ENCODE assay signal across 21 cellular contexts in genomic region chr1:229114781-229115417, GRCh38.
DNase-seq lines count a peak whose midpoint lies in the region; ATAC-seq and TF ChIP-seq lines count a peak whose summit lies in the region.
"Had no signal": no experiment of that assay in that cellular context is flagged by ENCODE, and none has a peak within 500 bp of the region (broad histone marks: within the 10 kb centered on the region; RNA-seq: fewer than 3 reads in every experiment).

No MANE protein-coding gene starts in this region.

- no peak overlapping the region for H2BK5ac ChIP-seq in mesenchymal stem cell (ENCODE audit: low read depth, low read length, poor library complexity, severe bottlenecking)

- TF ChIP-seq POLR2A in uterus (IDR thresholded peaks at IDR 0.05): no peak

- intact Hi-C loops in uterus (cut with DNase I; ENCODE audit: low total_unique reads): no loop called here

- H3K4me3 ChIP-seq in mesenchymal stem cell (ENCODE audit: insufficient read depth in 1 of 2, low read depth in 1 of 2, low read length in 2 of 2) (no peak overlapping the region), uterus (no peak overlapping the region)
- H3K4me3 ChIP-seq: esophagus squamous epithelium, mucosa of descending colon had no signal

- peaks cover 2% of the 10 kb centered on the region for H3K4me1 ChIP-seq in mesenchymal stem cell (ENCODE audit: control insufficient read depth, insufficient read depth, low read depth, low read length)
- peaks cover 3 to 8% of the 10 kb centered on the region in 2 donors for H3K4me1 ChIP-seq in uterus

- H3K27ac ChIP-seq in mesenchymal stem cell (ENCODE audit: low read length, poor library complexity, severe bottlenecking) (no peak overlapping the region), uterus (peak overlapping the region in 1 of 2 donors; percentile 59)
- H3K27ac ChIP-seq: 22Rv1 had no signal

- no peak overlapping the region for H2AFZ ChIP-seq in mesenchymal stem cell (ENCODE audit: low read depth, low read length)

- TF ChIP-seq CTCF in WTC11 (IDR thresholded peaks at IDR 0.05): no peak
- no peak for TF ChIP-seq CTCF in uterus (IDR thresholded peaks at IDR 0.05)

- peaks cover 14 to 40% of the 10 kb centered on the region in 2 experiments for H3K27me3 ChIP-seq in mesenchymal stem cell (ENCODE audit: control insufficient read depth in 1 of 2, insufficient read depth in 1 of 2, low read length in 2 of 2)
- H3K27me3 ChIP-seq in uterus: no peaks in the 10 kb centered on the region
- H3K27me3 ChIP-seq: esophagus squamous epithelium had no signal

- no peak overlapping the region for H3K27ac Mint-ChIP-seq in WTC11
- H3K27ac Mint-ChIP-seq: activated T-helper 17 cell treated with anti-CD3 and anti-CD28 coated beads, Interleukin-2, amount 50 U/mL, for 72 hours; CD4-positive, alpha-beta T cell had no signal

- peak overlapping the region; percentile 64 for H2BK120ac ChIP-seq in mesenchymal stem cell (ENCODE audit: low read depth, low read length)

- no peak overlapping the region for H3K14ac ChIP-seq in mesenchymal stem cell (ENCODE audit: low read length in 2 of 2)

- no peaks in the 10 kb centered on the region for H3K79me1 ChIP-seq in mesenchymal stem cell (replicated peaks; ENCODE audit: low read length, poor library complexity, severe bottlenecking)

- CTCF ChIA-PET in WTC11 (lab: Charles Lee): interaction anchor here (1.0 to 1.6 kb wide), 2 partner anchors 113 to 129 kb away, joined by 4 to 6 read pairs; no protein-coding TSS in a partner anchor

- H3K36me3 ChIP-seq in mesenchymal stem cell (ENCODE audit: control insufficient read depth in 1 of 2, insufficient read depth in 2 of 2, low read depth in 1 of 2, low read length in 2 of 2): no peaks in the 10 kb centered on the region
- no peaks in the 10 kb centered on the region for H3K36me3 ChIP-seq in uterus
- H3K36me3 ChIP-seq: esophagus squamous epithelium had no signal

- no peak overlapping the region for H2BK15ac ChIP-seq in mesenchymal stem cell (ENCODE audit: low read depth, poor library complexity, severe bottlenecking)

- H3K4me3 Mint-ChIP-seq in WTC11: no peak overlapping the region
- H3K4me3 Mint-ChIP-seq: activated T-helper 17 cell treated with anti-CD3 and anti-CD28 coated beads, Interleukin-2, amount 50 U/mL, for 72 hours; CD4-positive, alpha-beta T cell had no signal

- H3K9ac ChIP-seq in mesenchymal stem cell (ENCODE audit: low read length): no peak overlapping the region

- no peaks in the 10 kb centered on the region for H3K36me3 Mint-ChIP-seq in WTC11

- H3K9me3 Mint-ChIP-seq in WTC11: peaks cover 4% of the 10 kb centered on the region
- H3K9me3 Mint-ChIP-seq: CD4-positive, alpha-beta T cell had no signal

- H3K4me2 ChIP-seq in mesenchymal stem cell (ENCODE audit: low read length, poor library complexity, severe bottlenecking): no peak overlapping the region

- H4K8ac ChIP-seq in mesenchymal stem cell (ENCODE audit: low read length): peak overlapping the region; percentile 73

- H3K4me1 Mint-ChIP-seq in WTC11: peaks cover 21% of the 10 kb centered on the region

- no peaks in the 10 kb centered on the region for H3K9me3 ChIP-seq in mesenchymal stem cell (ENCODE audit: control insufficient read depth, low read length)
- no peaks in the 10 kb centered on the region for H3K9me3 ChIP-seq in uterus
- H3K9me3 ChIP-seq: esophagus squamous epithelium, mucosa of descending colon had no signal

- H3K27me3 Mint-ChIP-seq in WTC11 (ENCODE audit: low read depth): peaks cover 6% of the 10 kb centered on the region; the same call in 1 of the 2 replicates
- H3K27me3 Mint-ChIP-seq: activated T-helper 17 cell treated with anti-CD3 and anti-CD28 coated beads, Interleukin-2, amount 50 U/mL, for 72 hours; CD4-positive, alpha-beta T cell had no signal

- peak; percentile 93 for ATAC-seq in WTC11
- ATAC-seq in HG02588 (IDR thresholded peaks at IDR 0.05; ENCODE audit: unreplicated experiment): no peak
- no peak for ATAC-seq in GM21423 (IDR thresholded peaks at IDR 0.05; ENCODE audit: unreplicated experiment)
- ATAC-seq: activated T-helper 17 cell treated with anti-CD3 and anti-CD28 coated beads, Interleukin-2, amount 50 U/mL, for 72 hours had no signal

- no peak overlapping the region for H3K4ac ChIP-seq in mesenchymal stem cell (ENCODE audit: low read depth in 1 of 2, low read length in 2 of 2)

- peak overlapping the region; percentile 53 to 81 for H3K18ac ChIP-seq in mesenchymal stem cell (ENCODE audit: low read depth in 1 of 2, low read length in 2 of 2)

- H2BK12ac ChIP-seq in mesenchymal stem cell (ENCODE audit: low read length in 2 of 2): peak overlapping the region; percentile 45 to 46

- DNase-seq in DMS 273 (lab: John Stamatoyannopoulos, UW; ENCODE audit: unreplicated experiment) (peak; percentile 49), DMS 273 treated with DMSO at 0.1 percent for 48 hours (lab: John Stamatoyannopoulos, UW) (no peak), WTC11 (ENCODE audit: low spot score) (no peak), mesenchymal stem cell (peak; percentile 44), uterus (peak; percentile 26 to 32), hepatic stellate cell (ENCODE audit: low spot score) (no peak)
- DNase-seq: activated CD4-positive, CD25-positive, alpha-beta regulatory T cell; CD4-positive, alpha-beta T cell; DMS79; esophagus squamous epithelium; hippocampal formation; mucosa of descending colon; NCI-H1417 treated with DMSO at 0.1 percent for 48 hours; NCI-H226; occipital lobe; SIG-M5; stimulated activated CD4-positive, alpha-beta T cell treated with anti-CD3 and anti-CD28 coated beads, Interleukin-4, amount 100 ng/mL, for 24 hours had no signal

- 47% methylated on average over 6 of the region's 7 CpGs for WGBS in mesenchymal stem cell

- H3K23ac ChIP-seq in mesenchymal stem cell (ENCODE audit: low read length in 2 of 2): no peak overlapping the region

- no peak overlapping the region for H2AK5ac ChIP-seq in mesenchymal stem cell (ENCODE audit: low read length, severe bottlenecking)

- H4K91ac ChIP-seq in mesenchymal stem cell (ENCODE audit: low read length): no peak overlapping the region

- POLR2A ChIA-PET in WTC11 (lab: Charles Lee): no interaction called here

TF ChIP-seq in WTC11, 78 proteins besides CTCF, POLR2A, EP300 and RAD21:
- TF ChIP-seq ETV6 (CRISPR knock-in tag; IDR thresholded peaks at IDR 0.05) (peak; percentile 47; the same call in 1 of the 2 replicates), GRHL2 (CRISPR knock-in tag; IDR thresholded peaks at IDR 0.05; ENCODE audit: insufficient replicate concordance, severe bottlenecking) (no peak), JAZF1 (CRISPR knock-in tag; IDR thresholded peaks at IDR 0.05) (no peak)
- TF ChIP-seq, protein P1, sequence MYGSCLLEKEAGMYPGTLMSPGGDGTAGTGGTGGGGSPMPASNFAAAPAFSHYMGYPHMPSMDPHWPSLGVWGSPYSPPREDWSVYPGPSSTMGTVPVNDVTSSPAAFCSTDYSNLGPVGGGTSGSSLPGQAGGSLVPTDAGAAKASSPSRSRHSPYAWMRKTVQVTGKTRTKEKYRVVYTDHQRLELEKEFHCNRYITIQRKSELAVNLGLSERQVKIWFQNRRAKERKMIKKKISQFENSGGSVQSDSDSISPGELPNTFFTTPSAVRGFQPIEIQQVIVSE (CRISPR knock-in tag; IDR thresholded peaks at IDR 0.05; ENCODE audit: borderline replicate concordance): no peak

Comparison
In these comparisons a context has a peak if more than half of its experiments do, and no peak if none do; other contexts are left out.
1. DNase-seq: peak in DMS 273 (single experiment), mesenchymal stem cell (single experiment) and uterus (2 of 2); none in DMS 273 treated with DMSO at 0.1 percent for 48 hours (single experiment), WTC11 (single experiment) and hepatic stellate cell (single experiment).